ENCODE assay signal across 8 cellular contexts in genomic region chr14:77376771-77377501, GRCh38. TPM values are rescaled to one million over a fixed set of nuclear protein-coding genes. Genes with fewer than 3 reads are reported as not detected.
DNase-seq lines count a peak whose midpoint lies in the region; ATAC-seq, FAIRE-seq and TF ChIP-seq lines count a peak whose summit lies in the region.

Gene SAMD15 (plus strand): TSS chr14:77377379. CDS start chr14:77377419, 40 bp downstream.
A gene with protein sequence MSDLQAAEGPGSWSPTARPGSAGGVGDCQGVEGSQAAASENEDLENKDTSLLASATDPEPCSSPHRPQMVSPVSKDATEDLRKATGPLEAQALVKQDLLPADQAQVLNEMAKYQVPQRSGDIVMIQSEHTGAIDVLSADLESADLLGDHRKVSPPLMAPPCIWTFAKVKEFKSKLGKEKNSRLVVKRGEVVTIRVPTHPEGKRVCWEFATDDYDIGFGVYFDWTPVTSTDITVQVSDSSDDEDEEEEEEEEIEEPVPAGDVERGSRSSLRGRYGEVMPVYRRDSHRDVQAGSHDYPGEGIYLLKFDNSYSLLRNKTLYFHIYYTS (minus strand): TSS chr14:77377094. CDS start chr14:77377053, 41 bp downstream.

- no peaks in the 10 kb centered on the region for H3K27me3 ChIP-seq in BLaER1
- H3K27me3 ChIP-seq in HepG2 (ENCODE audit: control insufficient read depth in 1 of 2, insufficient read depth in 2 of 2, low read length in 2 of 2) = no peaks in the 10 kb centered on the region

- POLR2A ChIA-PET in HepG2 (lab: Yijun Ruan, JAX) = interaction anchor here (1.0 to 1.9 kb wide), 8 partner anchors 11 to 82 kb away, joined by 4 to 21 read pairs (median 5); partner anchors contain the start of genes GSTZ1 and POMT2

- H3K4me2 ChIP-seq in BLaER1 (peak within 1 kb of the TSS; percentile 93), HepG2 (ENCODE audit: low read depth, low read length) (peak within 1 kb of the TSS; percentile 94)

- in situ Hi-C loops in HepG2 (cut with HindIII; ENCODE audit: extremely low pct_ligation_motif_present, low pct_unique_long_range_greater_than_20kb) = no loop called here

- TF ChIP-seq POLR2A in GM19099 (IDR thresholded peaks at IDR 0.05; ENCODE audit: extremely low read depth, insufficient read length, low read depth) (peak; percentile 64), HepG2 (IDR thresholded peaks at IDR 0.05; ENCODE audit: insufficient read depth in 1 of 2, low read depth in 2 of 2, low read length in 2 of 2) (peak in 1 of 2 experiments; percentile 65; a peak in 1 of 4 replicates)

- DNase-seq in NCI-H446 treated with DMSO at 0.1 percent for 48 hours (lab: John Stamatoyannopoulos, UW) (peak; percentile 71), dedifferentiated amniotic fluid mesenchymal stem cell (ENCODE audit: extremely low spot score) (peak; percentile 76), HepG2 (ENCODE audit: low spot score) (peak; percentile 69)
- DNase-seq in activated CD4-positive, alpha-beta T cell treated with anti-CD3 and anti-CD28 coated beads for 48 hours = peak; percentile 87
- DNase-seq in stimulated activated CD4-positive, alpha-beta T cell treated with anti-CD3 and anti-CD28 coated beads, Interleukin-2, amount 100 ng/mL, for 48 hours = peak; percentile 74

- ATAC-seq in HG03378 (IDR thresholded peaks at IDR 0.05; ENCODE audit: unreplicated experiment) (peak; percentile 76), HepG2 (peak; percentile 99)

- H3K4me1 ChIP-seq in BLaER1 (peaks cover 28% of the 10 kb centered on the region), HepG2 (ENCODE audit: insufficient read depth, low read length) (peaks cover 53% of the 10 kb centered on the region)

- peak; percentile 87 for FAIRE-seq in HepG2 (lab: Jason Lieb, UNC)

- peak; percentile 51 for TF ChIP-seq CTCF in HepG2 (CRISPR knock-in tag; IDR thresholded peaks at IDR 0.05)

- H3K9ac ChIP-seq in BLaER1 = peak within 1 kb of the TSS; percentile 91
- peak within 1 kb of the TSS; percentile 88 for H3K9ac ChIP-seq in HepG2 (ENCODE audit: insufficient read depth, low read depth, low read length)

- no peaks in the 10 kb centered on the region for H3K36me3 ChIP-seq in BLaER1
- no peaks in the 10 kb centered on the region for H3K36me3 ChIP-seq in HepG2 (replicated peaks in 1 of 2; ENCODE audit: control insufficient read depth in 1 of 2, insufficient read depth in 2 of 2, low read length in 2 of 2)

- peaks cover 11% of the 10 kb centered on the region for H3K79me2 ChIP-seq in HepG2 (ENCODE audit: insufficient read depth, low read length)

- TF ChIP-seq EP300 in HepG2 (IDR thresholded peaks at IDR 0.05; ENCODE audit: low read depth in 2 of 2, low read length in 2 of 2) (no peak), HepG2 (CRISPR knock-in tag; IDR thresholded peaks at IDR 0.05; ENCODE audit: borderline replicate concordance) (no peak)

- CTCF ChIA-PET in HepG2 (lab: Yijun Ruan, JAX; ENCODE audit: low intra/inter-chr PET ratio, low total read pairs) = no interaction called here

- H4K20me1 ChIP-seq in BLaER1 (no peaks in the 10 kb centered on the region), HepG2 (ENCODE audit: insufficient read depth, low read length) (no peaks in the 10 kb centered on the region)

- H3K4me3 ChIP-seq in BLaER1 = peak within 1 kb of the TSS; percentile 90
- peak within 1 kb of the TSS; percentile 97 to 99 (median 99) for H3K4me3 ChIP-seq in HepG2 (replicated peaks in 1 of 3; ENCODE audit: insufficient read depth in 1 of 3, low read depth in 2 of 3, low read length in 3 of 3)

- no peaks in the 10 kb centered on the region for H3K9me3 ChIP-seq in BLaER1
- no peaks in the 10 kb centered on the region for H3K9me3 ChIP-seq in HepG2 (ENCODE audit: low read length)

- H3K27ac ChIP-seq in BLaER1 (peak within 1 kb of the TSS; percentile 85), HepG2 (ENCODE audit: extremely low read length, insufficient read depth, low read length) (peak within 1 kb of the TSS; percentile 82)

- under 1% methylated on average over 27 of the region's 69 CpGs for WGBS in HepG2 (ENCODE audit: low lambda C conversion rate)

- peak; percentile 72 for TF ChIP-seq RAD21 in HepG2 (CRISPR knock-in tag; IDR thresholded peaks at IDR 0.05)

- intact Hi-C loops in HepG2 (cut with micrococcal nuclease; ENCODE audit: unreplicated experiment) = loop anchor here (1.0 to 5.0 kb wide), 3 partner anchors 40 to 80 kb away; partner anchors contain the start of genes GSTZ1, POMT2 and VIPAS39

- BruUV-seq in HepG2 (replicated peaks; lab: Mats Ljungman, UMichigan) = no TSS peak

- peak within 1 kb of the TSS; percentile 83 for H2AFZ ChIP-seq in HepG2 (ENCODE audit: low read length)

TF ChIP-seq in HepG2, 621 proteins besides CTCF, POLR2A, EP300 and RAD21 (continues in another document):
- TF ChIP-seq, protein P1, sequence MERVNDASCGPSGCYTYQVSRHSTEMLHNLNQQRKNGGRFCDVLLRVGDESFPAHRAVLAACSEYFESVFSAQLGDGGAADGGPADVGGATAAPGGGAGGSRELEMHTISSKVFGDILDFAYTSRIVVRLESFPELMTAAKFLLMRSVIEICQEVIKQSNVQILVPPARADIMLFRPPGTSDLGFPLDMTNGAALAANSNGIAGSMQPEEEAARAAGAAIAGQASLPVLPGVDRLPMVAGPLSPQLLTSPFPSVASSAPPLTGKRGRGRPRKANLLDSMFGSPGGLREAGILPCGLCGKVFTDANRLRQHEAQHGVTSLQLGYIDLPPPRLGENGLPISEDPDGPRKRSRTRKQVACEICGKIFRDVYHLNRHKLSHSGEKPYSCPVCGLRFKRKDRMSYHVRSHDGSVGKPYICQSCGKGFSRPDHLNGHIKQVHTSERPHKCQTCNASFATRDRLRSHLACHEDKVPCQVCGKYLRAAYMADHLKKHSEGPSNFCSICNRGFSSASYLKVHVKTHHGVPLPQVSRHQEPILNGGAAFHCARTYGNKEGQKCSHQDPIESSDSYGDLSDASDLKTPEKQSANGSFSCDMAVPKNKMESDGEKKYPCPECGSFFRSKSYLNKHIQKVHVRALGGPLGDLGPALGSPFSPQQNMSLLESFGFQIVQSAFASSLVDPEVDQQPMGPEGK (CRISPR knock-in tag; IDR thresholded peaks at IDR 0.05) = peak; percentile 22; the same call in 1 of the 2 replicates
- peak; percentile 77; the same call in 1 of the 2 replicates for TF ChIP-seq KDM2A (CRISPR knock-in tag; IDR thresholded peaks at IDR 0.05; ENCODE audit: borderline replicate concordance, low read depth)
- peak; percentile 87 for TF ChIP-seq KMT2A (CRISPR knock-in tag; IDR thresholded peaks at IDR 0.05)

RNA-seq across cellular contexts. Expression of gene SAMD15, which starts in this region (rescaled TPM):
- total RNA-seq in HepG2 (2016; rRNA removed; fragmentation: Illumina TruSeq; extraction: Trizol) = 1.3 and 2.0 TPM in 2 replicates
- total RNA-seq in HepG2 (2016; cell fraction: cytosol; rRNA removed; fragmentation: Illumina TruSeq; extraction: Trizol; ENCODE audit: low read depth) = 0.40 TPM in 1 of 2 replicates, not detected in the other
- 1.4 and 3.0 TPM in 2 replicates for total RNA-seq in HepG2 (2016; cell fraction: insoluble cytoplasmic fraction; rRNA removed; fragmentation: Illumina TruSeq; extraction: Trizol)
- total RNA-seq in HepG2 (2016; cell fraction: membrane; rRNA removed; fragmentation: Illumina TruSeq; extraction: Trizol) = 0.10 and 0.49 TPM in 2 replicates
- 1.1 TPM in 2 replicates for total RNA-seq in HepG2 (2016; cell fraction: nucleus; rRNA removed; fragmentation: Illumina TruSeq; extraction: Trizol)
- 0.09 TPM in 2 replicates for polyA plus RNA-seq in HepG2 (2011; rRNA removed)
- polyA plus RNA-seq in HepG2 (2011; cell fraction: cytosol; rRNA removed) = 0.11 TPM in 1 of 2 replicates, not detected in the other
- 0.05 and 0.24 TPM in 2 replicates for polyA plus RNA-seq in HepG2 (2011; cell fraction: nucleus; rRNA removed)
- 0.05 TPM in 1 of 2 replicates, not detected in the other for polyA plus RNA-seq in HepG2 (2012)
- polyA plus RNA-seq in HepG2 (2016; cell fraction: cytosol; fragmentation: Illumina TruSeq; extraction: Trizol; ENCODE audit: low read depth) = 0.11 TPM in 1 of 2 replicates, not detected in the other
- 0.82 and 1.2 TPM in 2 replicates for polyA plus RNA-seq in HepG2 (2016; cell fraction: insoluble cytoplasmic fraction; fragmentation: Illumina TruSeq; extraction: Trizol; ENCODE audit: low read depth)
- 0.07 and 0.10 TPM in 2 replicates for polyA plus RNA-seq in HepG2 (2016; cell fraction: membrane; fragmentation: Illumina TruSeq; extraction: Trizol; ENCODE audit: low read depth)
- 0.47 and 0.82 TPM in 2 replicates for polyA plus RNA-seq in HepG2 (2016; cell fraction: nucleus; fragmentation: Illumina TruSeq; extraction: Trizol; ENCODE audit: insufficient read depth, low read depth)
- polyA minus RNA-seq in HepG2 (2011; rRNA and poly(A)+ RNA removed; ENCODE audit: low replicate concordance) = 0.51 TPM in 1 of 2 replicates, not detected in the other
- polyA minus RNA-seq in HepG2 (2011; cell fraction: cytosol; rRNA and poly(A)+ RNA removed) = not detected in 2 replicates
- polyA minus RNA-seq in HepG2 (2011; cell fraction: nucleus; rRNA and poly(A)+ RNA removed) = 0.39 TPM in 1 of 2 replicates, not detected in the other

RNA-seq across cellular contexts. Expression of the second gene that starts in this region (rescaled TPM):
- 11.7 and 17.5 TPM in 2 replicates for total RNA-seq in HepG2 (2016; rRNA removed; fragmentation: Illumina TruSeq; extraction: Trizol)
- total RNA-seq in HepG2 (2016; cell fraction: cytosol; rRNA removed; fragmentation: Illumina TruSeq; extraction: Trizol; ENCODE audit: low read depth) = 0.71 TPM in 2 replicates
- total RNA-seq in HepG2 (2016; cell fraction: insoluble cytoplasmic fraction; rRNA removed; fragmentation: Illumina TruSeq; extraction: Trizol) = 11.1 and 18.2 TPM in 2 replicates
- 4.1 and 4.7 TPM in 2 replicates for total RNA-seq in HepG2 (2016; cell fraction: membrane; rRNA removed; fragmentation: Illumina TruSeq; extraction: Trizol)
- total RNA-seq in HepG2 (2016; cell fraction: nucleus; rRNA removed; fragmentation: Illumina TruSeq; extraction: Trizol) = 8.0 and 8.7 TPM in 2 replicates
- polyA plus RNA-seq in HepG2 (2011; rRNA removed) = 4.7 and 6.0 TPM in 2 replicates
- 3.0 and 4.2 TPM in 2 replicates for polyA plus RNA-seq in HepG2 (2011; cell fraction: cytosol; rRNA removed)
- polyA plus RNA-seq in HepG2 (2011; cell fraction: nucleus; rRNA removed) = 2.7 and 3.4 TPM in 2 replicates
- 5.0 and 5.4 TPM in 2 replicates for polyA plus RNA-seq in HepG2 (2012)
- polyA plus RNA-seq in HepG2 (2016; cell fraction: cytosol; fragmentation: Illumina TruSeq; extraction: Trizol; ENCODE audit: low read depth) = 0.28 and 0.33 TPM in 2 replicates
- 10.5 and 10.6 TPM in 2 replicates for polyA plus RNA-seq in HepG2 (2016; cell fraction: insoluble cytoplasmic fraction; fragmentation: Illumina TruSeq; extraction: Trizol; ENCODE audit: low read depth)
- 1.5 and 1.7 TPM in 2 replicates for polyA plus RNA-seq in HepG2 (2016; cell fraction: membrane; fragmentation: Illumina TruSeq; extraction: Trizol; ENCODE audit: low read depth)
- 8.9 and 9.4 TPM in 2 replicates for polyA plus RNA-seq in HepG2 (2016; cell fraction: nucleus; fragmentation: Illumina TruSeq; extraction: Trizol; ENCODE audit: insufficient read depth, low read depth)
- 12.8 and 15.2 TPM in 2 replicates for polyA minus RNA-seq in HepG2 (2011; rRNA and poly(A)+ RNA removed; ENCODE audit: low replicate concordance)
- polyA minus RNA-seq in HepG2 (2011; cell fraction: cytosol; rRNA and poly(A)+ RNA removed) = 7.1 and 8.6 TPM in 2 replicates
- polyA minus RNA-seq in HepG2 (2011; cell fraction: nucleus; rRNA and poly(A)+ RNA removed) = 5.3 and 7.1 TPM in 2 replicates

Comparison
In these comparisons a context has a peak if more than half of its experiments do, and no peak if none do; other contexts are left out.
1. Peak in every context shown above with its lines: DNase-seq, ATAC-seq, H3K4me3 ChIP-seq and H3K27ac ChIP-seq.